1 cellular context compared by ENCODE assay signal in the genomic region with DNA sequence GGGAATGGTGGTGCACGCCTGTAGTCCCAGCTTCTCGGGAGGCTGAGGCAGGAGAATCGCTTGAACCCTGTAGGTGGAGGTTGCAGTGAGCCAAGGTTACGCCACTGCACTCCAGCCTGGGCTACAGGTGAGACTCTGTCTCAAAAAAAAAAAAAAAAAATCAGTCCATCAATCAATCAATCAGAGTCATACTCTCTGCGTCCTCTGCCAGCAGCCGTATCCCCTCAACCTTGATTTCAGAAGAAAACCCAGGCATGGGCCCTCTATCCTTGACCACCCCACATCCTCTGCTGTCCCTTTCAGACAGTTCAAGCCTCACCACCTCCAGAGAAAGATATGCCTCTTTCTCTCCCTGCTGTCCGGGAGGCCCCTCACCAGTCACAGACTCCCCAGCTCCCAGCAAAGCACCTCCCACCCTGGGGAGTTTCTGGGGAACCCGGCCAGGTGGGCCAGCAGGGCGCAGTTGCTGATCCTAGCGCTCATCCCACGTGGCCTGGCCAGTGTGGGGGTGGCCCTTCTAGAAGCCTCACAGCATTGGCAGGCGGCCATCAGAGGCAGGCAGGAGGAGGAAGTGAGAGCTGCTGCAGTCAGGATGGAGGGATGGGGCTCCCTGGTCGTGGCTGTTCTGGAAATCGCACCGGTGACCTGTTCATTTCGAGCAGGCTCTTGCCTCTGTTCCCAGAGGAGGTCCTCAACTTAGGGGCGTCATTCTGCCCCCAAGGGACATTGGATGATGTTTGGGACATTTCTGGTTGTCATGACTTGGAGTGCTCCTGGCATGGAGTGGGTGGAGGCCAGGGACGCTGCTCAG.
TF ChIP-seq lines count a peak whose summit lies in the region.

No MANE protein-coding gene starts in this region.

TF ChIP-seq in HepG2, 621 proteins besides CTCF, POLR2A, EP300 and RAD21 (continued from another document and continues in another):
- TF ChIP-seq THAP9 (CRISPR knock-in tag; IDR thresholded peaks at IDR 0.05; ENCODE audit: borderline replicate concordance) (peak; percentile 55; the same call in 1 of the 2 replicates), SIN3A (IDR thresholded peaks at IDR 0.05; ENCODE audit: borderline replicate concordance, low read depth, low read length) (0 out of 2 replicates have a peak, but pooled peaks have one; percentile 28), SP5 (CRISPR knock-in tag; IDR thresholded peaks at IDR 0.05; ENCODE audit: borderline replicate concordance, low read depth) (peak; percentile 30; the same call in 1 of the 2 replicates), KLF13 (CRISPR knock-in tag; IDR thresholded peaks at IDR 0.05) (no peak), KIAA2018 (CRISPR knock-in tag; IDR thresholded peaks at IDR 0.05; ENCODE audit: borderline replicate concordance) (no peak), NCOA2 (CRISPR knock-in tag; IDR thresholded peaks at IDR 0.05) (peak; percentile 44; the same call in 1 of the 2 replicates), SP4 (CRISPR knock-in tag; IDR thresholded peaks at IDR 0.05) (peak; percentile 28; the same call in 1 of the 2 replicates), NFE2 (CRISPR knock-in tag; IDR thresholded peaks at IDR 0.05) (no peak), MBD4 (IDR thresholded peaks at IDR 0.05; ENCODE audit: borderline replicate concordance, low read length) (no peak), TOE1 (CRISPR knock-in tag; IDR thresholded peaks at IDR 0.05) (no peak), ZNF460 (CRISPR knock-in tag; IDR thresholded peaks at IDR 0.05; ENCODE audit: borderline replicate concordance) (peak; percentile 93), ZNF574 (CRISPR knock-in tag; IDR thresholded peaks at IDR 0.05) (peak; percentile 19; the same call in 1 of the 2 replicates), REL (CRISPR knock-in tag; conservative IDR thresholded peaks at IDR 0.05) (no peak), ETV6 (CRISPR knock-in tag; conservative IDR thresholded peaks at IDR 0.05) (no peak), ZNF737 (CRISPR knock-in tag; IDR thresholded peaks at IDR 0.05; ENCODE audit: borderline replicate concordance) (no peak), ZNF362 (CRISPR knock-in tag; IDR thresholded peaks at IDR 0.05; ENCODE audit: borderline replicate concordance) (peak; percentile 61; the same call in 1 of the 2 replicates), PAX8 (CRISPR knock-in tag; IDR thresholded peaks at IDR 0.05; ENCODE audit: borderline replicate concordance) (no peak), XRCC5 (optimal IDR thresholded peaks at IDR 0.05; ENCODE audit: low read length) (no peak), ZNF225 (CRISPR knock-in tag; IDR thresholded peaks at IDR 0.05) (peak; percentile 58; the same call in 1 of the 2 replicates), RBM22 (optimal IDR thresholded peaks at IDR 0.05; ENCODE audit: low read length) (no peak), HOXA3 (CRISPR knock-in tag; IDR thresholded peaks at IDR 0.05) (peak; percentile 21; the same call in 1 of the 2 replicates), HMGXB4 (CRISPR knock-in tag; IDR thresholded peaks at IDR 0.05; ENCODE audit: borderline replicate concordance in 1 of 2, low read depth in 1 of 2) (peak in 1 of 2 experiments; percentile 26; a peak in 1 of 4 replicates), ARNTL (CRISPR knock-in tag; IDR thresholded peaks at IDR 0.05) (0 out of 2 replicates have a peak, but pooled peaks have one; percentile 40), ZBTB7B (CRISPR knock-in tag; IDR thresholded peaks at IDR 0.05) (no peak), DRAP1 (CRISPR knock-in tag; IDR thresholded peaks at IDR 0.05) (0 out of 2 replicates have a peak, but pooled peaks have one; percentile 16), JUNB (CRISPR knock-in tag; IDR thresholded peaks at IDR 0.05; ENCODE audit: borderline replicate concordance) (no peak), ATF7-NPFF (CRISPR knock-in tag; IDR thresholded peaks at IDR 0.05; ENCODE audit: low read depth) (no peak), ZNF331 (CRISPR knock-in tag; IDR thresholded peaks at IDR 0.05) (peak; percentile 17; the same call in 1 of the 2 replicates), MNT (IDR thresholded peaks at IDR 0.05) (peak; percentile 37; the same call in 1 of the 2 replicates), ZNF776 (CRISPR knock-in tag; IDR thresholded peaks at IDR 0.05) (no peak), ASH2L (IDR thresholded peaks at IDR 0.05; ENCODE audit: insufficient read length, low read depth, low read length) (no peak), GFI1 (CRISPR knock-in tag; IDR thresholded peaks at IDR 0.05; ENCODE audit: borderline replicate concordance) (no peak), RBFOX2 (IDR thresholded peaks at IDR 0.05; ENCODE audit: low read depth, low read length) (no peak), KLF12 (CRISPR knock-in tag; IDR thresholded peaks at IDR 0.05; ENCODE audit: borderline replicate concordance) (no peak)
- TF ChIP-seq, protein P1, sequence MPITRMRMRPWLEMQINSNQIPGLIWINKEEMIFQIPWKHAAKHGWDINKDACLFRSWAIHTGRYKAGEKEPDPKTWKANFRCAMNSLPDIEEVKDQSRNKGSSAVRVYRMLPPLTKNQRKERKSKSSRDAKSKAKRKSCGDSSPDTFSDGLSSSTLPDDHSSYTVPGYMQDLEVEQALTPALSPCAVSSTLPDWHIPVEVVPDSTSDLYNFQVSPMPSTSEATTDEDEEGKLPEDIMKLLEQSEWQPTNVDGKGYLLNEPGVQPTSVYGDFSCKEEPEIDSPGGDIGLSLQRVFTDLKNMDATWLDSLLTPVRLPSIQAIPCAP (CRISPR knock-in tag; IDR thresholded peaks at IDR 0.05; ENCODE audit: low read depth): no peak
